In the genomic region with DNA sequence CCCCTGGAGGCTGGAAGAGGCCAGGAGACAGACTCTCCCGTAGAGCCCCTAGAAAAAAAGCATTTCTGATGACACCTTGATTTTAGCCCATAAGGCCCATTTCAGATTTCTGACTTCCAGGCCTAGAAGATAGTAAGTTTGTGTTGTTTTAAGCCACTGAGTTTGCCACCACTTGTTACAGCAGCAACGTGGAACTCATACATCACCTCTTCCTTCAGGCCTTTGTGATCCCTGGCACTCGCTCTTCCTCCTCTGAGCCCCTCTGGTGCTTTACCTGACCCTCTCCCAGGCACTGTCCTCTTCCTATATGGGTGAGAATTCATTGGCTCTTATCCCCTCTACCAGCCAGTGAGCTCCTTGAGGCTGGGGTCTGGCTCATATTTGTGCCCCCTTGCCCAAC, we compare ENCODE assay signal across 1 cellular context.
TF ChIP-seq lines count a peak whose summit lies in the region.

No MANE protein-coding gene starts in this region.

TF ChIP-seq in SK-N-SH, 30 proteins besides CTCF, POLR2A, EP300 and RAD21 (continued from another document):
- TF ChIP-seq, protein P1, sequence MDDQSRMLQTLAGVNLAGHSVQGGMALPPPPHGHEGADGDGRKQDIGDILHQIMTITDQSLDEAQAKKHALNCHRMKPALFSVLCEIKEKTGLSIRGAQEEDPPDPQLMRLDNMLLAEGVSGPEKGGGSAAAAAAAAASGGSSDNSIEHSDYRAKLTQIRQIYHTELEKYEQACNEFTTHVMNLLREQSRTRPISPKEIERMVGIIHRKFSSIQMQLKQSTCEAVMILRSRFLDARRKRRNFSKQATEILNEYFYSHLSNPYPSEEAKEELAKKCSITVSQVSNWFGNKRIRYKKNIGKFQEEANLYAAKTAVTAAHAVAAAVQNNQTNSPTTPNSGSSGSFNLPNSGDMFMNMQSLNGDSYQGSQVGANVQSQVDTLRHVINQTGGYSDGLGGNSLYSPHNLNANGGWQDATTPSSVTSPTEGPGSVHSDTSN (IDR thresholded peaks at IDR 0.05) = no peak
- no peak for TF ChIP-seq USF2 (IDR thresholded peaks at IDR 0.05; ENCODE audit: borderline replicate concordance, low read depth, low read length)
- no peak for TF ChIP-seq FOSL2 (IDR thresholded peaks at IDR 0.05; ENCODE audit: borderline replicate concordance, low read depth)
- no peak for TF ChIP-seq RXRA (IDR thresholded peaks at IDR 0.05; ENCODE audit: borderline replicate concordance, low read depth)
- no peak for TF ChIP-seq GABPA (IDR thresholded peaks at IDR 0.05; ENCODE audit: low read depth)
- TF ChIP-seq SIN3A (IDR thresholded peaks at IDR 0.05; ENCODE audit: borderline replicate concordance, low read depth, low read length) = no peak
- TF ChIP-seq FOXM1 (IDR thresholded peaks at IDR 0.05; ENCODE audit: low read depth) = no peak
- TF ChIP-seq, protein P2, sequence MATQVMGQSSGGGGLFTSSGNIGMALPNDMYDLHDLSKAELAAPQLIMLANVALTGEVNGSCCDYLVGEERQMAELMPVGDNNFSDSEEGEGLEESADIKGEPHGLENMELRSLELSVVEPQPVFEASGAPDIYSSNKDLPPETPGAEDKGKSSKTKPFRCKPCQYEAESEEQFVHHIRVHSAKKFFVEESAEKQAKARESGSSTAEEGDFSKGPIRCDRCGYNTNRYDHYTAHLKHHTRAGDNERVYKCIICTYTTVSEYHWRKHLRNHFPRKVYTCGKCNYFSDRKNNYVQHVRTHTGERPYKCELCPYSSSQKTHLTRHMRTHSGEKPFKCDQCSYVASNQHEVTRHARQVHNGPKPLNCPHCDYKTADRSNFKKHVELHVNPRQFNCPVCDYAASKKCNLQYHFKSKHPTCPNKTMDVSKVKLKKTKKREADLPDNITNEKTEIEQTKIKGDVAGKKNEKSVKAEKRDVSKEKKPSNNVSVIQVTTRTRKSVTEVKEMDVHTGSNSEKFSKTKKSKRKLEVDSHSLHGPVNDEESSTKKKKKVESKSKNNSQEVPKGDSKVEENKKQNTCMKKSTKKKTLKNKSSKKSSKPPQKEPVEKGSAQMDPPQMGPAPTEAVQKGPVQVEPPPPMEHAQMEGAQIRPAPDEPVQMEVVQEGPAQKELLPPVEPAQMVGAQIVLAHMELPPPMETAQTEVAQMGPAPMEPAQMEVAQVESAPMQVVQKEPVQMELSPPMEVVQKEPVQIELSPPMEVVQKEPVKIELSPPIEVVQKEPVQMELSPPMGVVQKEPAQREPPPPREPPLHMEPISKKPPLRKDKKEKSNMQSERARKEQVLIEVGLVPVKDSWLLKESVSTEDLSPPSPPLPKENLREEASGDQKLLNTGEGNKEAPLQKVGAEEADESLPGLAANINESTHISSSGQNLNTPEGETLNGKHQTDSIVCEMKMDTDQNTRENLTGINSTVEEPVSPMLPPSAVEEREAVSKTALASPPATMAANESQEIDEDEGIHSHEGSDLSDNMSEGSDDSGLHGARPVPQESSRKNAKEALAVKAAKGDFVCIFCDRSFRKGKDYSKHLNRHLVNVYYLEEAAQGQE (IDR thresholded peaks at IDR 0.05; ENCODE audit: low read depth, low read length) = no peak
- TF ChIP-seq CHD2 (IDR thresholded peaks at IDR 0.05; ENCODE audit: low read length, partially characterized antibody) = no peak
- no peak for TF ChIP-seq MXI1 (IDR thresholded peaks at IDR 0.05; ENCODE audit: low read depth, low read length)
TF ChIP-seq in SK-N-SH: peak in this region for 0.
